In the genomic region with DNA sequence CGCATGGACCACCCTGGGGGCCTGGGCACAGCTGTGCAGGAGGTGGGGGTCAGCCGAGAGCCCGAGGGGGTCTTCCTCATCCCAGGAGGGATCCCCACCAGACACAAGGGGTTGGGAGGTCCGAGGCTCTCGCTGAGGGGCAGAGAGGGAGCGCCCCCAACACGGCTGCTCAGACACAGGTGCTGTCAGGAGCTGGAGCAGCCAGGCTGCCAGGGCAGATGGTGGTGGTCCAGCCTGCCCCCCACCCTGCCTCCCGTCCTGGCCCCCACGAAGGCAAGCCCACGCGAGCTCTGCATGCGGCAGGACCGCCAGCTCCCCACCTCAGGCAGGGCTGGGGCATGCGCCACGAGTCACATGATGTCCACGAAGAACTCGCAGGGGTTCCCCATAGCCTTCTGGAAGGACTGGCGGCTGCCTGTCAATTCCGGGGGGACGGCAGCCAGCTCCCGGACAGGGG, we compare ENCODE assay signal across 21 cellular contexts. TPM values are rescaled to one million over a fixed set of nuclear protein-coding genes. Genes with fewer than 3 reads are reported as not detected.
DNase-seq lines count a peak whose midpoint lies in the region; ATAC-seq, FAIRE-seq and TF ChIP-seq lines count a peak whose summit lies in the region.
"Had no signal": no experiment of that assay in that cellular context is flagged by ENCODE, and none has a peak within 500 bp of the region (broad histone marks: within the 10 kb centered on the region; RNA-seq: fewer than 3 reads in every experiment).

No MANE protein-coding gene starts in this region.

- no peak for TF ChIP-seq RAD21 in HepG2 (CRISPR knock-in tag; IDR thresholded peaks at IDR 0.05)

- in situ Hi-C loops in HepG2 (cut with HindIII; ENCODE audit: extremely low pct_ligation_motif_present, low pct_unique_long_range_greater_than_20kb) (no loop called here), transverse colon (cut with MboI; ENCODE audit: low pct_ligation_motif_present in 1 of 4, low pct_unique_long_range_greater_than_20kb in 1 of 4, low sequenced_read_pairs in 3 of 4) (no loop called here)

- BruUV-seq in HepG2 (replicated peaks; lab: Mats Ljungman, UMichigan): TSS peak; percentile 28

- ATAC-seq in HepG2 (no peak), right lobe of liver (no peak), mucosa of descending colon (no peak)
- ATAC-seq: CD8-positive, alpha-beta T cell had no signal

- WGBS in HepG2 (ENCODE audit: low lambda C conversion rate): 93% methylated on average over 2 of the region's 21 CpGs
- WGBS in right lobe of liver (ENCODE audit: insufficient coverage, low coverage, low lambda C conversion rate, missing lambda C conversion rate): 55% methylated on average over 2 of the region's 21 CpGs
- WGBS in transverse colon (ENCODE audit: low coverage in 1 of 2), 2 donors: 82% methylated on average over 17 of the region's 21 CpGs; no CpG with 5 or more reads in 1 of the 2 donors

- peaks cover 9 to 16% of the 10 kb centered on the region in 2 experiments for H3K36me3 ChIP-seq in HepG2 (replicated peaks in 1 of 2; ENCODE audit: control insufficient read depth in 1 of 2, insufficient read depth in 2 of 2, low read length in 2 of 2)
- peaks cover 0 to 15% (median 2%) of the 10 kb centered on the region in 4 donors for H3K36me3 ChIP-seq in right lobe of liver
- H3K36me3 ChIP-seq in mucosa of descending colon (ENCODE audit: low read depth): no peaks in the 10 kb centered on the region
- H3K36me3 ChIP-seq in transverse colon: peaks cover 0 to 3% (median 0%) of the 10 kb centered on the region in 4 donors

- H3K4me1 ChIP-seq in HepG2 (ENCODE audit: insufficient read depth, low read length) (peaks cover 13% of the 10 kb centered on the region), right lobe of liver (peaks cover 0 to 5% (median 0%) of the 10 kb centered on the region in 4 donors), mucosa of descending colon (ENCODE audit: low read depth) (peaks cover 19% of the 10 kb centered on the region), transverse colon (peaks cover 3 to 15% (median 13%) of the 10 kb centered on the region in 4 donors)
- H3K4me1 ChIP-seq: Caco-2 had no signal

- H3K4me3 ChIP-seq in HepG2 (replicated peaks in 1 of 3; ENCODE audit: insufficient read depth in 1 of 3, low read depth in 2 of 3, low read length in 3 of 3): no peak overlapping the region
- H3K4me3 ChIP-seq in right lobe of liver: no peak overlapping the region
- H3K4me3 ChIP-seq in mucosa of descending colon: no peak overlapping the region
- no peak overlapping the region for H3K4me3 ChIP-seq in transverse colon
- H3K4me3 ChIP-seq: BLaER1 had no signal

- POLR2A ChIA-PET in HepG2 (lab: Yijun Ruan, JAX): interaction anchor here (0.9 to 3.9 kb wide), 4 partner anchors 10 to 39 kb away, joined by 3 to 12 read pairs (median 4); a partner anchor contains a TSS
- POLR2A ChIA-PET in RWPE1 (lab: Yijun Ruan, JAX; ENCODE audit: low non-redundant PET): no interaction called here

- H3K79me2 ChIP-seq in HepG2 (ENCODE audit: insufficient read depth, low read length): no peaks in the 10 kb centered on the region

- H3K9me3 ChIP-seq in HepG2 (ENCODE audit: low read length) (no peaks in the 10 kb centered on the region), right lobe of liver (no peaks in the 10 kb centered on the region), mucosa of descending colon (no peaks in the 10 kb centered on the region), transverse colon (no peaks in the 10 kb centered on the region)
- H3K9me3 ChIP-seq: BLaER1, Caco-2 had no signal

- no peak overlapping the region for H3K4me2 ChIP-seq in HepG2 (ENCODE audit: low read depth, low read length)
- H3K4me2 ChIP-seq: BLaER1 had no signal

- 0 out of 5 replicates have a peak, but pooled peaks cover 0 to 4% of the 10 kb centered on the region in 2 experiments for H3K27me3 ChIP-seq in HepG2 (ENCODE audit: control insufficient read depth in 1 of 2, insufficient read depth in 2 of 2, low read length in 2 of 2)
- no peaks in the 10 kb centered on the region for H3K27me3 ChIP-seq in right lobe of liver
- H3K27me3 ChIP-seq in transverse colon: peaks cover 12% of the 10 kb centered on the region
- H3K27me3 ChIP-seq: BLaER1 had no signal

- TF ChIP-seq POLR2A in HepG2 (IDR thresholded peaks at IDR 0.05; ENCODE audit: insufficient read depth in 1 of 2, low read depth in 2 of 2, low read length in 2 of 2) (no peak), right lobe of liver (IDR thresholded peaks at IDR 0.05) (no peak), transverse colon (IDR thresholded peaks at IDR 0.05) (no peak)

- TF ChIP-seq CTCF in HepG2 (CRISPR knock-in tag; IDR thresholded peaks at IDR 0.05) (no peak), right lobe of liver (IDR thresholded peaks at IDR 0.05) (no peak), RWPE1 (conservative IDR thresholded peaks at IDR 0.05; ENCODE audit: low read depth) (no peak), mucosa of descending colon (IDR thresholded peaks at IDR 0.05) (no peak), transverse colon (IDR thresholded peaks at IDR 0.05) (no peak)

- no peak overlapping the region for H2AFZ ChIP-seq in HepG2 (ENCODE audit: low read length)

- CTCF ChIA-PET in HepG2 (lab: Yijun Ruan, JAX; ENCODE audit: low intra/inter-chr PET ratio, low total read pairs) (no interaction called here), RWPE1 (lab: Yijun Ruan, JAX) (interaction anchor here (0.9 kb wide), 1 partner anchor 36 kb away, joined by 3 read pairs; no protein-coding TSS in a partner anchor)

- intact Hi-C loops in HepG2 (cut with micrococcal nuclease; ENCODE audit: unreplicated experiment): no loop called here
- intact Hi-C loops in right lobe of liver (cut with DNase I): no loop called here
- intact Hi-C loops in mucosa of descending colon (cut with DNase I, micrococcal nuclease): no loop called here
- intact Hi-C loops in transverse colon (cut with DNase I; ENCODE audit: low total_unique reads): no loop called here

- peaks cover 7% of the 10 kb centered on the region; the same call in 1 of the 2 replicates for H4K20me1 ChIP-seq in HepG2 (ENCODE audit: insufficient read depth, low read length)

- H3K27ac ChIP-seq in HepG2 (ENCODE audit: extremely low read length, insufficient read depth, low read length) (no peak overlapping the region), right lobe of liver (no peak overlapping the region), RWPE1 (peak overlapping the region; percentile 68), transverse colon (no peak overlapping the region)
- H3K27ac ChIP-seq: 22Rv1, BLaER1, C4-2B had no signal

- TF ChIP-seq EP300 in HepG2 (IDR thresholded peaks at IDR 0.05; ENCODE audit: low read depth in 2 of 2, low read length in 2 of 2): no peak
- no peak for TF ChIP-seq EP300 in HepG2 (CRISPR knock-in tag; IDR thresholded peaks at IDR 0.05; ENCODE audit: borderline replicate concordance)
- no peak for TF ChIP-seq EP300 in transverse colon (IDR thresholded peaks at IDR 0.05; ENCODE audit: low read depth)

- no peak for FAIRE-seq in HepG2 (lab: Jason Lieb, UNC)
- FAIRE-seq: A204.1, G401.6, GM12892, H54 had no signal

- H3K9ac ChIP-seq in HepG2 (ENCODE audit: insufficient read depth, low read depth, low read length): no peak overlapping the region
- H3K9ac ChIP-seq: BLaER1 had no signal

- DNase-seq in HepG2 (ENCODE audit: low spot score): no peak
- DNase-seq in right lobe of liver: no peak
- DNase-seq in RWPE1 (ENCODE audit: low spot score): no peak
- DNase-seq in Kasumi-1 (lab: John Stamatoyannopoulos, UW): no peak
- no peak for DNase-seq in mucosa of descending colon
- DNase-seq in transverse colon: no peak
- DNase-seq: Caco-2; CD4-positive, CD25-positive, alpha-beta regulatory T cell; CD8-positive, alpha-beta T cell; DMS153; DND-41; GOT3; HCEC 1CT had no signal

RNA-seq across cellular contexts. Expression of a gene that starts 4.7 kb away (rescaled TPM):
- 0.15 TPM in 1 of 2 replicates, not detected in the other for total RNA-seq in HepG2 (2016; rRNA removed; fragmentation: Illumina TruSeq; extraction: Trizol)
- total RNA-seq in HepG2 (2016; cell fraction: cytosol; rRNA removed; fragmentation: Illumina TruSeq; extraction: Trizol; ENCODE audit: low read depth): not detected in 2 replicates
- 0.13 TPM in 1 of 2 replicates, not detected in the other for total RNA-seq in HepG2 (2016; cell fraction: insoluble cytoplasmic fraction; rRNA removed; fragmentation: Illumina TruSeq; extraction: Trizol)
- total RNA-seq in HepG2 (2016; cell fraction: membrane; rRNA removed; fragmentation: Illumina TruSeq; extraction: Trizol): not detected in 2 replicates
- total RNA-seq in HepG2 (2016; cell fraction: nucleus; rRNA removed; fragmentation: Illumina TruSeq; extraction: Trizol): 0.12 and 0.25 TPM in 2 replicates
- polyA plus RNA-seq in HepG2 (2011; rRNA removed): 0.13 and 0.20 TPM in 2 replicates
- 0.13 and 0.21 TPM in 2 replicates for polyA plus RNA-seq in HepG2 (2011; cell fraction: cytosol; rRNA removed)
- 1.5 and 2.4 TPM in 2 replicates for polyA plus RNA-seq in HepG2 (2011; cell fraction: nucleus; rRNA removed)
- polyA plus RNA-seq in HepG2 (2012): 0.17 TPM in 2 replicates
- not detected in 2 replicates for polyA plus RNA-seq in HepG2 (2016; cell fraction: cytosol; fragmentation: Illumina TruSeq; extraction: Trizol; ENCODE audit: low read depth)
- polyA plus RNA-seq in HepG2 (2016; cell fraction: insoluble cytoplasmic fraction; fragmentation: Illumina TruSeq; extraction: Trizol; ENCODE audit: low read depth): not detected in 2 replicates
- polyA plus RNA-seq in HepG2 (2016; cell fraction: membrane; fragmentation: Illumina TruSeq; extraction: Trizol; ENCODE audit: low read depth): 0.07 TPM in 1 of 2 replicates, not detected in the other
- polyA plus RNA-seq in HepG2 (2016; cell fraction: nucleus; fragmentation: Illumina TruSeq; extraction: Trizol; ENCODE audit: insufficient read depth, low read depth): 0.25 and 0.30 TPM in 2 replicates
- polyA minus RNA-seq in HepG2 (2011; rRNA and poly(A)+ RNA removed; ENCODE audit: low replicate concordance): 1.2 TPM in 2 replicates
- 0.20 and 0.26 TPM in 2 replicates for polyA minus RNA-seq in HepG2 (2011; cell fraction: cytosol; rRNA and poly(A)+ RNA removed)
- polyA minus RNA-seq in HepG2 (2011; cell fraction: nucleus; rRNA and poly(A)+ RNA removed): 0.64 and 0.75 TPM in 2 replicates
- total RNA-seq in right lobe of liver: 1 to 10 TPM in 2 of 6 experiments, under 1 TPM in 4; 0.10 to 2.7 (median 0.33) TPM
- 1 to 10 TPM in 1 of 3 donors, under 1 TPM in 2; 0.57 to 1.1 (median 0.96) TPM for total RNA-seq in mucosa of descending colon
- 1 to 10 TPM in 2 of 4 donors, under 1 TPM in 1, not detected in 1; 0.40 to 2.0 (median 1.9) TPM for total RNA-seq in transverse colon

RNA-seq across cellular contexts. Expression of a gene that starts 11.2 kb away (rescaled TPM):
- 7.2 and 9.3 TPM in 2 replicates for total RNA-seq in HepG2 (2016; rRNA removed; fragmentation: Illumina TruSeq; extraction: Trizol)
- 6.9 and 8.7 TPM in 2 replicates for total RNA-seq in HepG2 (2016; cell fraction: cytosol; rRNA removed; fragmentation: Illumina TruSeq; extraction: Trizol; ENCODE audit: low read depth)
- total RNA-seq in HepG2 (2016; cell fraction: insoluble cytoplasmic fraction; rRNA removed; fragmentation: Illumina TruSeq; extraction: Trizol): 6.2 and 9.8 TPM in 2 replicates
- total RNA-seq in HepG2 (2016; cell fraction: membrane; rRNA removed; fragmentation: Illumina TruSeq; extraction: Trizol): 15.1 and 19.3 TPM in 2 replicates
- 7.2 and 8.0 TPM in 2 replicates for total RNA-seq in HepG2 (2016; cell fraction: nucleus; rRNA removed; fragmentation: Illumina TruSeq; extraction: Trizol)
- polyA plus RNA-seq in HepG2 (2011; rRNA removed): 5.5 and 8.0 TPM in 2 replicates
- polyA plus RNA-seq in HepG2 (2011; cell fraction: cytosol; rRNA removed): 7.7 and 13.2 TPM in 2 replicates
- 11.5 and 12.6 TPM in 2 replicates for polyA plus RNA-seq in HepG2 (2011; cell fraction: nucleus; rRNA removed)
- polyA plus RNA-seq in HepG2 (2012): 7.1 and 9.6 TPM in 2 replicates
- polyA plus RNA-seq in HepG2 (2016; cell fraction: cytosol; fragmentation: Illumina TruSeq; extraction: Trizol; ENCODE audit: low read depth): 12.5 and 15.0 TPM in 2 replicates
- polyA plus RNA-seq in HepG2 (2016; cell fraction: insoluble cytoplasmic fraction; fragmentation: Illumina TruSeq; extraction: Trizol; ENCODE audit: low read depth): 13.9 and 15.2 TPM in 2 replicates
- 23.5 and 26.0 TPM in 2 replicates for polyA plus RNA-seq in HepG2 (2016; cell fraction: membrane; fragmentation: Illumina TruSeq; extraction: Trizol; ENCODE audit: low read depth)
- 16.7 and 16.9 TPM in 2 replicates for polyA plus RNA-seq in HepG2 (2016; cell fraction: nucleus; fragmentation: Illumina TruSeq; extraction: Trizol; ENCODE audit: insufficient read depth, low read depth)
- polyA minus RNA-seq in HepG2 (2011; rRNA and poly(A)+ RNA removed; ENCODE audit: low replicate concordance): 9.3 and 18.2 TPM in 2 replicates
- 13.4 and 15.4 TPM in 2 replicates for polyA minus RNA-seq in HepG2 (2011; cell fraction: cytosol; rRNA and poly(A)+ RNA removed)
- polyA minus RNA-seq in HepG2 (2011; cell fraction: nucleus; rRNA and poly(A)+ RNA removed): 9.8 and 11.6 TPM in 2 replicates
- total RNA-seq in right lobe of liver: 10 to 100 TPM; 26.9 to 57.7 (median 33.1) TPM
- 10 to 100 TPM; 41.2 to 77.9 (median 55.5) TPM for total RNA-seq in mucosa of descending colon
- total RNA-seq in transverse colon: 100 to 1,000 TPM in 1 of 4 donors, 10 to 100 TPM in 3; 48.0 to 134 (median 77.7) TPM

RNA-seq across cellular contexts. Expression of a gene that starts 11.4 kb away (rescaled TPM):
- total RNA-seq in HepG2 (2016; rRNA removed; fragmentation: Illumina TruSeq; extraction: Trizol) (46.4 and 52.8 TPM in 2 replicates), right lobe of liver (10 to 100 TPM; 35.1 to 52.4 (median 43.5) TPM), mucosa of descending colon (100 to 1,000 TPM in 1 of 3 donors, 10 to 100 TPM in 2; 89.9 to 127 (median 95.5) TPM), transverse colon (100 to 1,000 TPM; 118 to 424 (median 140) TPM)
- total RNA-seq in HepG2 (2016; cell fraction: cytosol; rRNA removed; fragmentation: Illumina TruSeq; extraction: Trizol; ENCODE audit: low read depth): 23.1 and 23.4 TPM in 2 replicates
- 37.6 and 53.6 TPM in 2 replicates for total RNA-seq in HepG2 (2016; cell fraction: insoluble cytoplasmic fraction; rRNA removed; fragmentation: Illumina TruSeq; extraction: Trizol)
- 22.1 and 22.9 TPM in 2 replicates for total RNA-seq in HepG2 (2016; cell fraction: membrane; rRNA removed; fragmentation: Illumina TruSeq; extraction: Trizol)
- total RNA-seq in HepG2 (2016; cell fraction: nucleus; rRNA removed; fragmentation: Illumina TruSeq; extraction: Trizol): 43.7 and 54.4 TPM in 2 replicates
- polyA plus RNA-seq in HepG2 (2011; rRNA removed): 94.8 and 104 TPM in 2 replicates
- 80.0 and 107 TPM in 2 replicates for polyA plus RNA-seq in HepG2 (2011; cell fraction: cytosol; rRNA removed)
- polyA plus RNA-seq in HepG2 (2011; cell fraction: nucleus; rRNA removed): 412 and 553 TPM in 2 replicates
- 69.0 and 86.1 TPM in 2 replicates for polyA plus RNA-seq in HepG2 (2012)
- polyA plus RNA-seq in HepG2 (2016; cell fraction: cytosol; fragmentation: Illumina TruSeq; extraction: Trizol; ENCODE audit: low read depth): 11.0 and 11.1 TPM in 2 replicates
- polyA plus RNA-seq in HepG2 (2016; cell fraction: insoluble cytoplasmic fraction; fragmentation: Illumina TruSeq; extraction: Trizol; ENCODE audit: low read depth): 38.3 and 53.4 TPM in 2 replicates
- polyA plus RNA-seq in HepG2 (2016; cell fraction: membrane; fragmentation: Illumina TruSeq; extraction: Trizol; ENCODE audit: low read depth): 14.8 and 15.0 TPM in 2 replicates
- 173 and 181 TPM in 2 replicates for polyA plus RNA-seq in HepG2 (2016; cell fraction: nucleus; fragmentation: Illumina TruSeq; extraction: Trizol; ENCODE audit: insufficient read depth, low read depth)
- 120 and 176 TPM in 2 replicates for polyA minus RNA-seq in HepG2 (2011; rRNA and poly(A)+ RNA removed; ENCODE audit: low replicate concordance)
- 37.5 and 38.1 TPM in 2 replicates for polyA minus RNA-seq in HepG2 (2011; cell fraction: cytosol; rRNA and poly(A)+ RNA removed)
- 64.4 and 69.0 TPM in 2 replicates for polyA minus RNA-seq in HepG2 (2011; cell fraction: nucleus; rRNA and poly(A)+ RNA removed)

RNA-seq across cellular contexts. Expression of a gene that starts 13.4 kb away (rescaled TPM):
- total RNA-seq in HepG2 (2016; rRNA removed; fragmentation: Illumina TruSeq; extraction: Trizol) (42.8 and 60.4 TPM in 2 replicates), right lobe of liver (10 to 100 TPM; 32.7 to 54.6 (median 41.2) TPM), mucosa of descending colon (10 to 100 TPM; 51.7 to 95.3 (median 73.1) TPM), transverse colon (100 to 1,000 TPM; 103 to 182 (median 115) TPM)
- 36.3 and 41.3 TPM in 2 replicates for total RNA-seq in HepG2 (2016; cell fraction: cytosol; rRNA removed; fragmentation: Illumina TruSeq; extraction: Trizol; ENCODE audit: low read depth)
- 36.7 and 61.0 TPM in 2 replicates for total RNA-seq in HepG2 (2016; cell fraction: insoluble cytoplasmic fraction; rRNA removed; fragmentation: Illumina TruSeq; extraction: Trizol)
- total RNA-seq in HepG2 (2016; cell fraction: membrane; rRNA removed; fragmentation: Illumina TruSeq; extraction: Trizol): 84.2 and 90.2 TPM in 2 replicates
- 38.1 and 46.4 TPM in 2 replicates for total RNA-seq in HepG2 (2016; cell fraction: nucleus; rRNA removed; fragmentation: Illumina TruSeq; extraction: Trizol)
- polyA plus RNA-seq in HepG2 (2011; rRNA removed): 30.8 and 49.5 TPM in 2 replicates
- polyA plus RNA-seq in HepG2 (2011; cell fraction: cytosol; rRNA removed): 25.9 and 50.1 TPM in 2 replicates
- 153 and 204 TPM in 2 replicates for polyA plus RNA-seq in HepG2 (2011; cell fraction: nucleus; rRNA removed)
- 29.7 and 38.8 TPM in 2 replicates for polyA plus RNA-seq in HepG2 (2012)
- polyA plus RNA-seq in HepG2 (2016; cell fraction: cytosol; fragmentation: Illumina TruSeq; extraction: Trizol; ENCODE audit: low read depth): 26.3 and 31.1 TPM in 2 replicates
- 34.3 and 36.1 TPM in 2 replicates for polyA plus RNA-seq in HepG2 (2016; cell fraction: insoluble cytoplasmic fraction; fragmentation: Illumina TruSeq; extraction: Trizol; ENCODE audit: low read depth)
- polyA plus RNA-seq in HepG2 (2016; cell fraction: membrane; fragmentation: Illumina TruSeq; extraction: Trizol; ENCODE audit: low read depth): 54.8 and 63.5 TPM in 2 replicates
- polyA plus RNA-seq in HepG2 (2016; cell fraction: nucleus; fragmentation: Illumina TruSeq; extraction: Trizol; ENCODE audit: insufficient read depth, low read depth): 84.5 and 84.8 TPM in 2 replicates
- polyA minus RNA-seq in HepG2 (2011; rRNA and poly(A)+ RNA removed; ENCODE audit: low replicate concordance): 41.6 and 83.7 TPM in 2 replicates
- polyA minus RNA-seq in HepG2 (2011; cell fraction: cytosol; rRNA and poly(A)+ RNA removed): 26.2 and 33.4 TPM in 2 replicates
- 27.6 and 29.8 TPM in 2 replicates for polyA minus RNA-seq in HepG2 (2011; cell fraction: nucleus; rRNA and poly(A)+ RNA removed)

RNA-seq across cellular contexts. Expression of a gene that starts 22.5 kb away (rescaled TPM):
- total RNA-seq in HepG2 (2016; rRNA removed; fragmentation: Illumina TruSeq; extraction: Trizol): 5.4 and 19.8 TPM in 2 replicates
- total RNA-seq in HepG2 (2016; cell fraction: cytosol; rRNA removed; fragmentation: Illumina TruSeq; extraction: Trizol; ENCODE audit: low read depth): 4.4 and 6.1 TPM in 2 replicates
- total RNA-seq in HepG2 (2016; cell fraction: insoluble cytoplasmic fraction; rRNA removed; fragmentation: Illumina TruSeq; extraction: Trizol): 5.2 and 18.5 TPM in 2 replicates
- 9.0 and 10.5 TPM in 2 replicates for total RNA-seq in HepG2 (2016; cell fraction: membrane; rRNA removed; fragmentation: Illumina TruSeq; extraction: Trizol)
- total RNA-seq in HepG2 (2016; cell fraction: nucleus; rRNA removed; fragmentation: Illumina TruSeq; extraction: Trizol): 15.6 and 22.5 TPM in 2 replicates
- polyA plus RNA-seq in HepG2 (2011; rRNA removed): 44.8 and 71.0 TPM in 2 replicates
- 35.7 and 49.1 TPM in 2 replicates for polyA plus RNA-seq in HepG2 (2011; cell fraction: cytosol; rRNA removed)
- 279 and 296 TPM in 2 replicates for polyA plus RNA-seq in HepG2 (2011; cell fraction: nucleus; rRNA removed)
- polyA plus RNA-seq in HepG2 (2012): 22.6 and 42.3 TPM in 2 replicates
- polyA plus RNA-seq in HepG2 (2016; cell fraction: cytosol; fragmentation: Illumina TruSeq; extraction: Trizol; ENCODE audit: low read depth): 4.9 and 5.3 TPM in 2 replicates
- 6.0 and 9.7 TPM in 2 replicates for polyA plus RNA-seq in HepG2 (2016; cell fraction: insoluble cytoplasmic fraction; fragmentation: Illumina TruSeq; extraction: Trizol; ENCODE audit: low read depth)
- polyA plus RNA-seq in HepG2 (2016; cell fraction: membrane; fragmentation: Illumina TruSeq; extraction: Trizol; ENCODE audit: low read depth): 10.7 and 11.1 TPM in 2 replicates
- 56.0 and 64.0 TPM in 2 replicates for polyA plus RNA-seq in HepG2 (2016; cell fraction: nucleus; fragmentation: Illumina TruSeq; extraction: Trizol; ENCODE audit: insufficient read depth, low read depth)
- polyA minus RNA-seq in HepG2 (2011; rRNA and poly(A)+ RNA removed; ENCODE audit: low replicate concordance): 0.26 and 46.5 TPM in 2 replicates
- 16.7 and 21.9 TPM in 2 replicates for polyA minus RNA-seq in HepG2 (2011; cell fraction: cytosol; rRNA and poly(A)+ RNA removed)
- polyA minus RNA-seq in HepG2 (2011; cell fraction: nucleus; rRNA and poly(A)+ RNA removed): 11.8 and 16.9 TPM in 2 replicates
- total RNA-seq in right lobe of liver: 10 to 100 TPM in 2 of 6 experiments, 1 to 10 TPM in 4; 2.2 to 11.9 (median 3.3) TPM
- total RNA-seq in mucosa of descending colon: 10 to 100 TPM in 2 of 3 donors, 1 to 10 TPM in 1; 6.8 to 62.1 (median 20.8) TPM
- total RNA-seq in transverse colon: 100 to 1,000 TPM in 1 of 4 donors, 10 to 100 TPM in 3; 31.1 to 145 (median 57.1) TPM
- total RNA-seq: B cell had no signal
- polyA plus RNA-seq: CD4-positive, CD25-positive, alpha-beta regulatory T cell had no signal
